1 cellular context compared by ENCODE assay signal in genomic region chr20:57586370-57586793, GRCh38.
TF ChIP-seq lines count a peak whose summit lies in the region.

No MANE protein-coding gene starts in this region.

TF ChIP-seq in HepG2, 621 proteins besides CTCF, POLR2A, EP300 and RAD21 (continues in another document):
- TF ChIP-seq THYN1 (CRISPR knock-in tag; IDR thresholded peaks at IDR 0.05; ENCODE audit: borderline replicate concordance, low read depth) (no peak), KAT2B (IDR thresholded peaks at IDR 0.05; ENCODE audit: borderline replicate concordance, low read depth, low read length) (no peak), ZSCAN9 (CRISPR knock-in tag; IDR thresholded peaks at IDR 0.05; ENCODE audit: borderline replicate concordance) (no peak), ZNF615 (CRISPR knock-in tag; IDR thresholded peaks at IDR 0.05; ENCODE audit: borderline replicate concordance) (no peak), NFIC (IDR thresholded peaks at IDR 0.05; ENCODE audit: low read length) (no peak), ZMYM4 (CRISPR knock-in tag; IDR thresholded peaks at IDR 0.05) (peak; percentile 68; the same call in 1 of the 2 replicates), TEAD2 (CRISPR knock-in tag; IDR thresholded peaks at IDR 0.05) (0 out of 2 replicates have a peak, but pooled peaks have one; percentile 19), TBX2 (CRISPR knock-in tag; IDR thresholded peaks at IDR 0.05; ENCODE audit: borderline replicate concordance) (no peak), TOE1 (CRISPR knock-in tag; IDR thresholded peaks at IDR 0.05) (no peak), TERF1 (CRISPR knock-in tag; IDR thresholded peaks at IDR 0.05) (no peak), ZNF251 (CRISPR knock-in tag; IDR thresholded peaks at IDR 0.05) (no peak), PRMT3 (CRISPR knock-in tag; IDR thresholded peaks at IDR 0.05; ENCODE audit: borderline replicate concordance, low read depth) (no peak), ZNF12 (CRISPR knock-in tag; IDR thresholded peaks at IDR 0.05) (no peak), BATF2 (CRISPR knock-in tag; IDR thresholded peaks at IDR 0.05) (no peak), ZNF703 (CRISPR knock-in tag; IDR thresholded peaks at IDR 0.05; ENCODE audit: borderline replicate concordance) (no peak), ZBTB8A (CRISPR knock-in tag; IDR thresholded peaks at IDR 0.05; ENCODE audit: borderline replicate concordance, low read depth) (no peak), DRAP1 (CRISPR knock-in tag; IDR thresholded peaks at IDR 0.05) (no peak), KDM5B (CRISPR knock-in tag; IDR thresholded peaks at IDR 0.05; ENCODE audit: borderline replicate concordance) (no peak; the same call in 1 of the 2 replicates), ZNF556 (CRISPR knock-in tag; IDR thresholded peaks at IDR 0.05; ENCODE audit: borderline replicate concordance) (peak; percentile 90; the same call in 1 of the 2 replicates), ZBTB39 (CRISPR knock-in tag; IDR thresholded peaks at IDR 0.05) (peak; percentile 92), MXD3 (CRISPR knock-in tag; IDR thresholded peaks at IDR 0.05) (no peak), MXD1 (CRISPR knock-in tag; IDR thresholded peaks at IDR 0.05) (0 out of 2 replicates have a peak, but pooled peaks have one; percentile 5), ZNF337 (CRISPR knock-in tag; IDR thresholded peaks at IDR 0.05; ENCODE audit: borderline replicate concordance, low read depth) (no peak), SRSF4 (IDR thresholded peaks at IDR 0.05; ENCODE audit: low read depth, low read length, poor library complexity, severe bottlenecking) (no peak), E2F5 (CRISPR knock-in tag; conservative IDR thresholded peaks at IDR 0.05) (no peak), RFX3 (CRISPR knock-in tag; IDR thresholded peaks at IDR 0.05) (no peak), PAWR (CRISPR knock-in tag; IDR thresholded peaks at IDR 0.05; ENCODE audit: borderline replicate concordance) (no peak), TRIM24 (CRISPR knock-in tag; IDR thresholded peaks at IDR 0.05) (no peak), HNF4A (CRISPR knock-in tag; IDR thresholded peaks at IDR 0.05) (peak; percentile 93), FOXM1 (CRISPR knock-in tag; IDR thresholded peaks at IDR 0.05) (no peak), MAFK (conservative IDR thresholded peaks at IDR 0.05 in 1 of 2, IDR thresholded peaks at IDR 0.05 in 1 of 2; ENCODE audit: low read length in 2 of 2) (no peak; a peak in 1 of 4 replicates), TSC22D2 (CRISPR knock-in tag; IDR thresholded peaks at IDR 0.05; ENCODE audit: borderline replicate concordance) (no peak), AFF4 (CRISPR knock-in tag; IDR thresholded peaks at IDR 0.05) (no peak), MATR3 (CRISPR knock-in tag; IDR thresholded peaks at IDR 0.05) (no peak), ZNF331 (CRISPR knock-in tag; IDR thresholded peaks at IDR 0.05) (0 out of 2 replicates have a peak, but pooled peaks have one; percentile 77), ZNF646 (CRISPR knock-in tag; IDR thresholded peaks at IDR 0.05) (no peak), ZNF75D (CRISPR knock-in tag; IDR thresholded peaks at IDR 0.05; ENCODE audit: borderline replicate concordance) (no peak), ZNF841 (CRISPR knock-in tag; IDR thresholded peaks at IDR 0.05; ENCODE audit: borderline replicate concordance) (no peak), ZNF431 (CRISPR knock-in tag; IDR thresholded peaks at IDR 0.05; ENCODE audit: borderline replicate concordance, low read depth) (0 out of 2 replicates have a peak, but pooled peaks have one; percentile 29), CC2D1A (CRISPR knock-in tag; IDR thresholded peaks at IDR 0.05) (no peak), CHCHD3 (CRISPR knock-in tag; IDR thresholded peaks at IDR 0.05) (no peak), CENPBD1 (CRISPR knock-in tag; IDR thresholded peaks at IDR 0.05; ENCODE audit: borderline replicate concordance, low read depth) (no peak), ZBTB34 (CRISPR knock-in tag; IDR thresholded peaks at IDR 0.05) (no peak)
